12 cellular contexts compared by ENCODE assay signal in the genomic region with DNA sequence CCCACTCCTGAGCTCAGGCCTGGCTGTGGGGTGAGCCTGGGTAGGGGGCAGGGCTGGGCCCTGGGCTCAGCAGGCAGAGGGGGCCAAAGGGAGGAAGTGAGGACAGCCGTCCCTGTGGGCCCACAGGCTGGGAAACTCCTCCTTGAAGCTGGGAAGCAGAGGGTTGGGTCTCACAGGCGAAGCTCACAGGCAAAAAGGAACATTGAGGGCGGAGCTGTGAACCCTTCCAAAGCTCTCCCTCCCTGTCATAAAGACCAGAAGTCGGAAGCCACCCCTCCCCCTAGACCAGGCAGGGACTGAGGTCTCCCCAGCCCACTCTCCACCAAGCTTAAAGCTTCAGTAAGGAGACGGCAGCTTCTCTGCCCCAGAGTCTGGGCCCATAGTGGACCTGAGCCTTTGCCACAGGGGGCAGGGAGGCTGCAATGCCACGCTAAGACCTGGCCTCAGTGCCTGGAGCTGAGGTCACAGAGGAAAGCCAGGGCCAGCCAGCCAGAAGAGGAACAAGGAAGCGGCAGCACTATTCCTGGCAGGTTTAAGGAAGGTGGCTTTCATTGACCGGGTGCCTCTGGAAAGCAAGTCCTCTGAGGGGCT. TPM values are rescaled to one million over a fixed set of nuclear protein-coding genes. Genes with fewer than 3 reads are reported as not detected.
DNase-seq lines count a peak whose midpoint lies in the region; ATAC-seq and TF ChIP-seq lines count a peak whose summit lies in the region.
"Had no signal": no experiment of that assay in that cellular context is flagged by ENCODE, and none has a peak within 500 bp of the region (broad histone marks: within the 10 kb centered on the region; RNA-seq: fewer than 3 reads in every experiment).

No MANE protein-coding gene starts in this region.

- peaks cover 15% of the 10 kb centered on the region for H3K4me1 Mint-ChIP-seq in osteocyte (ENCODE audit: unreplicated experiment)

- TF ChIP-seq CTCF in heart right ventricle (IDR thresholded peaks at IDR 0.05) (no peak), osteocyte (IDR thresholded peaks at IDR 0.05) (no peak)

- peak in 7 of 8 donors; percentile 29 to 58 (median 52) for ATAC-seq in heart right ventricle
- ATAC-seq in GM18861 (IDR thresholded peaks at IDR 0.05; ENCODE audit: unreplicated experiment) = no peak
- ATAC-seq in GM21423 (IDR thresholded peaks at IDR 0.05; ENCODE audit: unreplicated experiment) = no peak

- H3K9me3 ChIP-seq in heart right ventricle = no peaks in the 10 kb centered on the region
- H3K9me3 ChIP-seq: suprapubic skin had no signal

- H3K4me3 ChIP-seq in heart right ventricle = no peak overlapping the region
- H3K4me3 ChIP-seq: suprapubic skin had no signal

- H3K27ac ChIP-seq in heart right ventricle = peak overlapping the region in 3 of 10 donors; percentile 22 to 29 (median 24)
- H3K27ac ChIP-seq: suprapubic skin had no signal

- no peaks in the 10 kb centered on the region for H3K36me3 Mint-ChIP-seq in osteocyte (ENCODE audit: unreplicated experiment)

- peaks cover 5 to 79% (median 77%) of the 10 kb centered on the region in 7 donors for H3K27me3 ChIP-seq in heart right ventricle

- WGBS in heart right ventricle, 2 donors = 54 to 68% methylated on average over 8 of the region's 8 CpGs

- intact Hi-C loops in heart right ventricle (cut with DNase I) = no loop called here

- peak overlapping the region; percentile 40 for H3K4me3 Mint-ChIP-seq in osteocyte (ENCODE audit: unreplicated experiment)

- H3K4me1 ChIP-seq in heart right ventricle = peaks cover 0 to 35% (median 19%) of the 10 kb centered on the region in 9 donors

- peaks cover 24% of the 10 kb centered on the region for H3K27me3 Mint-ChIP-seq in osteocyte (ENCODE audit: unreplicated experiment)

- H3K9me3 Mint-ChIP-seq in osteocyte (ENCODE audit: unreplicated experiment) = no peaks in the 10 kb centered on the region

- no peak overlapping the region for H3K27ac Mint-ChIP-seq in osteocyte (ENCODE audit: unreplicated experiment)

- H3K36me3 ChIP-seq in heart right ventricle = no peaks in the 10 kb centered on the region
- H3K36me3 ChIP-seq: suprapubic skin had no signal

- DNase-seq in DMS53 (lab: John Stamatoyannopoulos, UW) (peak; percentile 65), NCI-H82 (lab: John Stamatoyannopoulos, UW) (peak; percentile 91), heart right ventricle (peak in 1 of 2 donors; percentile 29), osteocyte (ENCODE audit: extremely low spot score, unreplicated experiment) (no peak), NCI-H187 treated with DMSO at 0.1 percent for 48 hours (lab: John Stamatoyannopoulos, UW) (no peak)
- no peak for DNase-seq in effector CD8-positive, alpha-beta T cell (lab: John Stamatoyannopoulos, UW)
- DNase-seq: activated T-cell treated with anti-CD3 and anti-CD28 coated beads, Interleukin-2, amount 50 U/mL, for 48 hours; foreskin melanocyte; stimulated activated CD4-positive, alpha-beta T cell treated with anti-CD3 and anti-CD28 coated beads, Interleukin-2, amount 100 ng/mL, for 24 hours had no signal

RNA-seq across cellular contexts. Expression of a gene that starts 1.0 kb away (rescaled TPM):
- total RNA-seq in heart right ventricle (under 1 TPM; 0.09 to 0.42 (median 0.27) TPM), osteocyte (0.55 and 0.70 TPM in 2 replicates)
- polyA plus RNA-seq in heart right ventricle = under 1 TPM; 0.23 to 0.44 TPM

RNA-seq across cellular contexts. Expression of a gene that starts 26.2 kb away (rescaled TPM):
- 1 to 10 TPM in 6 of 10 donors, under 1 TPM in 4; 0.46 to 6.6 (median 1.4) TPM for total RNA-seq in heart right ventricle
- polyA plus RNA-seq in heart right ventricle = 1 to 10 TPM; 1.3 to 2.8 TPM
- 0.24 TPM in 1 of 2 replicates, not detected in the other for total RNA-seq in osteocyte

RNA-seq across cellular contexts. Expression of a gene that starts 48.9 kb away (rescaled TPM):
- total RNA-seq in heart right ventricle = 100 to 1,000 TPM in 9 of 10 donors, 10 to 100 TPM in 1; 96.7 to 168 (median 124) TPM
- 100 to 1,000 TPM; 153 to 189 TPM for polyA plus RNA-seq in heart right ventricle
- 161 and 162 TPM in 2 replicates for total RNA-seq in osteocyte

Comparison
In these comparisons a context has a peak if more than half of its experiments do, and no peak if none do; other contexts are left out.
1. DNase-seq: peak in DMS53 (single experiment) and NCI-H82 (single experiment); none in osteocyte (single experiment), effector CD8-positive, alpha-beta T cell (single experiment) and NCI-H187 treated with DMSO at 0.1 percent for 48 hours (single experiment).
2. ATAC-seq: peak in heart right ventricle (7 of 8); none in GM18861 (single experiment) and GM21423 (single experiment).